ENCODE assay signal across 28 cellular contexts in genomic region chr14:29227631-29228030, GRCh38.
DNase-seq lines count a peak whose midpoint lies in the region; ATAC-seq, FAIRE-seq and TF ChIP-seq lines count a peak whose summit lies in the region.
"Had no signal": no experiment of that assay in that cellular context is flagged by ENCODE, and none has a peak within 500 bp of the region (broad histone marks: within the 10 kb centered on the region; RNA-seq: fewer than 3 reads in every experiment).

No MANE protein-coding gene starts in this region.

- H3K27ac Mint-ChIP-seq in astrocyte (ENCODE audit: unreplicated experiment) = no peak overlapping the region
- H3K27ac Mint-ChIP-seq: memory B cell; naive thymus-derived CD4-positive, alpha-beta T cell; stimulated activated naive CD8-positive, alpha-beta T cell treated with anti-CD3 and anti-CD28 coated beads, Interleukin-15, amount 100 ng/mL, for 72 hours had no signal

- no peak overlapping the region for H2AFZ ChIP-seq in ACC112 (ENCODE audit: low read length, unreplicated experiment)
- no peak overlapping the region for H2AFZ ChIP-seq in astrocyte (ENCODE audit: low read depth, low read length)

- no peaks in the 10 kb centered on the region for H3K36me3 ChIP-seq in ACC112 (ENCODE audit: insufficient read depth, low read length)
- no peaks in the 10 kb centered on the region for H3K36me3 ChIP-seq in astrocyte (ENCODE audit: insufficient read depth, low read length)
- H3K36me3 ChIP-seq: BLaER1 treated with 17β-estradiol and CSF1 and Interleukin-3, amounts not matched to agents 10 nM and 100 nM; tibial nerve had no signal

- no peaks in the 10 kb centered on the region for H3K36me3 Mint-ChIP-seq in astrocyte (ENCODE audit: low read depth, unreplicated experiment)
- H3K36me3 Mint-ChIP-seq: memory B cell; naive thymus-derived CD4-positive, alpha-beta T cell had no signal

- H3K4me1 Mint-ChIP-seq in astrocyte (ENCODE audit: low read depth, unreplicated experiment) = no peaks in the 10 kb centered on the region
- H3K4me1 Mint-ChIP-seq: memory B cell; naive thymus-derived CD4-positive, alpha-beta T cell; stimulated activated naive CD8-positive, alpha-beta T cell treated with anti-CD3 and anti-CD28 coated beads, Interleukin-15, amount 100 ng/mL, for 72 hours had no signal

- H4K20me1 ChIP-seq in astrocyte (ENCODE audit: insufficient read depth, low read length) = no peaks in the 10 kb centered on the region
- H4K20me1 ChIP-seq: BLaER1 treated with 17β-estradiol and CSF1 and Interleukin-3, amounts not matched to agents 10 nM and 100 nM had no signal

- H3K4me3 ChIP-seq in ACC112 (ENCODE audit: low read depth, low read length) (no peak overlapping the region), astrocyte (ENCODE audit: insufficient read depth, low read depth, low read length) (no peak overlapping the region), fibroblast of villous mesenchyme (ENCODE audit: low read depth, low read length) (no peak overlapping the region)
- H3K4me3 ChIP-seq: BLaER1 treated with 17β-estradiol and CSF1 and Interleukin-3, amounts not matched to agents 10 nM and 100 nM; tibial nerve had no signal

- no peak overlapping the region for H3K9ac ChIP-seq in astrocyte (ENCODE audit: low read length)
- H3K9ac ChIP-seq: BLaER1 treated with 17β-estradiol and CSF1 and Interleukin-3, amounts not matched to agents 10 nM and 100 nM had no signal

- H3K27me3 Mint-ChIP-seq in astrocyte (ENCODE audit: low read depth, unreplicated experiment) = peaks cover 4% of the 10 kb centered on the region
- H3K27me3 Mint-ChIP-seq: memory B cell; naive thymus-derived CD4-positive, alpha-beta T cell; stimulated activated naive CD8-positive, alpha-beta T cell treated with anti-CD3 and anti-CD28 coated beads, Interleukin-15, amount 100 ng/mL, for 72 hours had no signal

- H3K9me3 Mint-ChIP-seq in astrocyte (ENCODE audit: unreplicated experiment) = no peaks in the 10 kb centered on the region
- H3K9me3 Mint-ChIP-seq: memory B cell; stimulated activated naive CD8-positive, alpha-beta T cell treated with anti-CD3 and anti-CD28 coated beads, Interleukin-15, amount 100 ng/mL, for 72 hours had no signal

- no peak overlapping the region for H3K4me3 Mint-ChIP-seq in astrocyte (ENCODE audit: unreplicated experiment)
- H3K4me3 Mint-ChIP-seq: memory B cell; naive thymus-derived CD4-positive, alpha-beta T cell; stimulated activated naive CD8-positive, alpha-beta T cell treated with anti-CD3 and anti-CD28 coated beads, Interleukin-15, amount 100 ng/mL, for 72 hours had no signal

- no peak for FAIRE-seq in astrocyte (lab: Jason Lieb, UNC)
- FAIRE-seq: A204.1 had no signal

- H3K79me2 ChIP-seq in ACC112 (ENCODE audit: control insufficient read depth, insufficient read depth, low read length, unreplicated experiment) (no peaks in the 10 kb centered on the region), astrocyte (ENCODE audit: insufficient read depth, low read length) (no peaks in the 10 kb centered on the region)

- H3K4me1 ChIP-seq in ACC112 (ENCODE audit: control insufficient read depth, insufficient read depth, low read length, unreplicated experiment) (peaks cover 12% of the 10 kb centered on the region), astrocyte (ENCODE audit: insufficient read depth, low read length) (no peaks in the 10 kb centered on the region)
- H3K4me1 ChIP-seq: BLaER1 treated with 17β-estradiol and CSF1 and Interleukin-3, amounts not matched to agents 10 nM and 100 nM had no signal

- TF ChIP-seq CTCF in astrocyte (IDR thresholded peaks at IDR 0.05; ENCODE audit: insufficient read depth, low read depth, low read length) (no peak), fibroblast of villous mesenchyme (IDR thresholded peaks at IDR 0.05; ENCODE audit: insufficient read depth, low read depth, low read length) (no peak)

- H3K4me2 ChIP-seq in astrocyte (ENCODE audit: low read length) = no peak overlapping the region
- H3K4me2 ChIP-seq: BLaER1 treated with 17β-estradiol and CSF1 and Interleukin-3, amounts not matched to agents 10 nM and 100 nM had no signal

- no peak for ATAC-seq in HG02759 (IDR thresholded peaks at IDR 0.05; ENCODE audit: unreplicated experiment)
- ATAC-seq: left cardiac atrium; naive thymus-derived CD4-positive, alpha-beta T cell; right cardiac atrium; stimulated activated naive CD8-positive, alpha-beta T cell treated with anti-CD3 and anti-CD28 coated beads, Interleukin-15, amount 100 ng/mL, for 72 hours had no signal

- DNase-seq in HT1080 (ENCODE audit: low read depth) (peak; percentile 39), astrocyte (ENCODE audit: low read depth) (peak; percentile 56), fibroblast of villous mesenchyme (ENCODE audit: low read depth) (peak; percentile 39), GM19240 (ENCODE audit: insufficient read length, low spot score) (no peak), cerebellum (ENCODE audit: low spot score) (no peak), inferior parietal cortex (ENCODE audit: extremely low spot score) (no peak)
- DNase-seq: activated CD4-positive, alpha-beta T cell treated with anti-CD3 and anti-CD28 coated beads for 1 hour; activated naive CD4-positive, alpha-beta T cell treated with Interleukin-2 at 50 U/mL for 16 hours; activated T-cell treated with anti-CD3 and anti-CD28 coated beads, Interleukin-2, amount 50 U/mL, for 1 hour; central memory CD4-positive, alpha-beta T cell; glutamatergic neuron; KBM-7; left cardiac atrium; naive thymus-derived CD4-positive, alpha-beta T cell; NCI-H146; NCI-H748 treated with DMSO at 0.1 percent for 48 hours; Right ventricle myocardium superior; stimulated activated CD4-positive, alpha-beta T cell treated with anti-CD3 and anti-CD28 coated beads, Interleukin-12 subunit alpha, Interleukin-12 subunit beta, amount 100 ng/mL, for 4 hours; stimulated activated naive CD8-positive, alpha-beta T cell treated with anti-CD3 and anti-CD28 coated beads, Interleukin-15, amount 100 ng/mL, for 72 hours; SW 1271 had no signal

- H3K27ac ChIP-seq in ACC112 (ENCODE audit: low read depth, low read length) = 0 out of 2 replicates have a peak overlapping the region, but pooled peaks have one; percentile 2
- no peak overlapping the region for H3K27ac ChIP-seq in astrocyte (ENCODE audit: low read depth, low read length)
- H3K27ac ChIP-seq: BLaER1 treated with 17β-estradiol and CSF1 and Interleukin-3, amounts not matched to agents 10 nM and 100 nM; epithelial cell of prostate; tibial nerve had no signal

- H3K9me3 ChIP-seq in astrocyte (ENCODE audit: insufficient read depth, low read depth, low read length) = no peaks in the 10 kb centered on the region
- H3K9me3 ChIP-seq: BLaER1 treated with 17β-estradiol and CSF1 and Interleukin-3, amounts not matched to agents 10 nM and 100 nM; tibial nerve had no signal

- H3K27me3 ChIP-seq in ACC112 (ENCODE audit: insufficient read depth, low read length) (no peaks in the 10 kb centered on the region), astrocyte (ENCODE audit: insufficient read depth, low read length) (no peaks in the 10 kb centered on the region)
- H3K27me3 ChIP-seq: BLaER1 treated with 17β-estradiol and CSF1 and Interleukin-3, amounts not matched to agents 10 nM and 100 nM; tibial nerve had no signal

Comparison
In these comparisons a context has a peak if more than half of its experiments do, and no peak if none do; other contexts are left out.
1. DNase-seq: peak in HT1080 (single experiment), astrocyte (single experiment) and fibroblast of villous mesenchyme (single experiment); none in GM19240 (single experiment), cerebellum (single experiment) and inferior parietal cortex (single experiment).